Comparison of ENCODE assay signal across 1 cellular context in the genomic region with DNA sequence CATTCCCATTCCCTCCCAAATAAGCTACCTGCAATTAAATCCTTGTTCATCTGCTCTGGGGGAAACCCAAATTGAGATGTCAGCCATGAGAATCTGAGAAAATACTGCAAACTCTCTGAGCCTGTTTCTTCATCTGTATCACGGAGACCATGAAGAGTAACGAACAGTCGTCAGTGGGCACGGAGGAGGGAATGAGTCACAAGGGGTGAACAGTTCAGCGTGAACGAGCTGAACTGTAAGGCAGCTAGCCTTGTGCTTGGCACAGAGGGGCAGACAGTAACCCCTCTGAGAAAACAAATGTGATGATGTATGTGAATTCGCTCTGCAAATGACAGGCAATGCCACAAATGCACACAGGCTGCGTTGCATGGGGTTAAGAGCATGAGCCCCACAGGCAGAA.
TF ChIP-seq lines count a peak whose summit lies in the region.

No MANE protein-coding gene starts in this region.

TF ChIP-seq in GM12878, 131 proteins besides CTCF, POLR2A, EP300 and RAD21 (continued from another document):
- TF ChIP-seq WRNIP1 (IDR thresholded peaks at IDR 0.05; ENCODE audit: borderline replicate concordance, low read depth, low read length), result no peak
- TF ChIP-seq ZSCAN29 (IDR thresholded peaks at IDR 0.05), result no peak
- TF ChIP-seq BRCA1 (IDR thresholded peaks at IDR 0.05; ENCODE audit: low read depth, low read length), result no peak
